8 cellular contexts compared by ENCODE assay signal in genomic region chr4:107862658-107863057, GRCh38. TPM values are rescaled to one million over a fixed set of nuclear protein-coding genes. Genes with fewer than 3 reads are reported as not detected.
A peak's percentile ranks its signal among the peaks of the same experiment; 100 is the strongest.
DNase-seq lines count a peak whose midpoint lies in the region; ATAC-seq and TF ChIP-seq lines count a peak whose summit lies in the region.

No MANE protein-coding gene starts in this region.

- H3K4me3 Mint-ChIP-seq in WTC11 (no peak overlapping the region), endodermal cell (no peak overlapping the region)

- H3K79me2 ChIP-seq in GM23248 (ENCODE audit: insufficient read depth): no peaks in the 10 kb centered on the region

- H3K27ac Mint-ChIP-seq in WTC11 (no peak overlapping the region), endodermal cell (no peak overlapping the region)

- H3K4me3 ChIP-seq in GM23248 (no peak overlapping the region), epithelial cell of esophagus (ENCODE audit: low read length) (no peak overlapping the region), endodermal cell (ENCODE audit: low read length) (no peak overlapping the region)

- H4K20me1 ChIP-seq in GM23248 (ENCODE audit: insufficient read depth): no peaks in the 10 kb centered on the region

- H3K27me3 ChIP-seq in GM23248 (replicated peaks; ENCODE audit: insufficient read depth) (no peaks in the 10 kb centered on the region), endodermal cell (ENCODE audit: control insufficient read depth, insufficient read depth, low read length, poor library complexity, severe bottlenecking) (no peaks in the 10 kb centered on the region)

- H3K4me1 ChIP-seq in GM23248 (ENCODE audit: insufficient read depth) (peaks cover 26% of the 10 kb centered on the region), endodermal cell (ENCODE audit: control insufficient read depth, insufficient read depth, low read length) (no peaks in the 10 kb centered on the region)

- H3K4me1 Mint-ChIP-seq in WTC11: peaks cover 29% of the 10 kb centered on the region
- H3K4me1 Mint-ChIP-seq in endodermal cell: no peaks in the 10 kb centered on the region

- POLR2A ChIA-PET in WTC11 (lab: Charles Lee): no interaction called here

- H2AFZ ChIP-seq in GM23248: no peak overlapping the region

- H3K9me3 Mint-ChIP-seq in WTC11 (no peaks in the 10 kb centered on the region), endodermal cell (no peaks in the 10 kb centered on the region)

- no peaks in the 10 kb centered on the region for H3K27me3 Mint-ChIP-seq in WTC11 (ENCODE audit: low read depth)
- H3K27me3 Mint-ChIP-seq in endodermal cell (ENCODE audit: insufficient read depth): no peaks in the 10 kb centered on the region

- H3K9me2 ChIP-seq in GM23248 (ENCODE audit: insufficient read depth): no peaks in the 10 kb centered on the region

- peaks cover 21% of the 10 kb centered on the region; the same call in 1 of the 2 replicates for H3F3A ChIP-seq in GM23248 (ENCODE audit: insufficient read depth)

- H3K36me3 Mint-ChIP-seq in WTC11 (no peaks in the 10 kb centered on the region), endodermal cell (ENCODE audit: low read depth) (no peaks in the 10 kb centered on the region)

- H3K4me2 ChIP-seq in GM23248 (ENCODE audit: unreplicated experiment): no peak overlapping the region

- 87 to 88% methylated on average over 5 of the region's 5 CpGs for WGBS in GM23248 (ENCODE audit: low coverage in 1 of 2, low lambda C conversion rate in 2 of 2, missing lambda C conversion rate in 2 of 2), 2 experiments
- 79 to 86% methylated on average over 4 to 5 of the region's 5 CpGs for WGBS in endodermal cell (ENCODE audit: insufficient coverage in 1 of 2, insufficient read length in 1 of 2), 2 experiments

- H3K36me3 ChIP-seq in GM23248 (ENCODE audit: low read depth) (0 out of 2 replicates have a peak, but pooled peaks cover 6% of the 10 kb centered on the region), endodermal cell (ENCODE audit: control insufficient read depth, insufficient read depth, low read length) (no peaks in the 10 kb centered on the region)

- TF ChIP-seq CTCF in epithelial cell of esophagus (IDR thresholded peaks at IDR 0.05; ENCODE audit: insufficient read depth, low read depth, low read length, missing control alignments) (no peak), WTC11 (IDR thresholded peaks at IDR 0.05) (no peak), endodermal cell (conservative IDR thresholded peaks at IDR 0.05) (no peak)

- H3K9ac ChIP-seq in GM23248: no peak overlapping the region
- H3K9ac ChIP-seq in endodermal cell (ENCODE audit: extremely low read depth, low read length, poor library complexity, severe bottlenecking): no peak overlapping the region

- DNase-seq in GM23248 (peak; percentile 55), NCI-H748 (lab: John Stamatoyannopoulos, UW; ENCODE audit: unreplicated experiment) (peak; percentile 78), epithelial cell of esophagus (ENCODE audit: low read depth) (peak; percentile 97), pulmonary artery endothelial cell (ENCODE audit: low read depth, low spot score) (peak; percentile 82), MV-4-11 (lab: John Stamatoyannopoulos, UW) (no peak), WTC11 (ENCODE audit: low spot score) (no peak), endodermal cell (no peak)

- ATAC-seq in GM19351 (IDR thresholded peaks at IDR 0.05; ENCODE audit: unreplicated experiment) (no peak), WTC11 (no peak)

- in situ Hi-C loops in GM23248 (cut with MboI): no loop called here

- CTCF ChIA-PET in WTC11 (lab: Charles Lee): no interaction called here

- H3K27ac ChIP-seq in GM23248 (no peak overlapping the region), endodermal cell (ENCODE audit: low read depth, low read length) (no peak overlapping the region)

- H3K9me3 ChIP-seq in GM23248 (ENCODE audit: low read depth) (no peaks in the 10 kb centered on the region), endodermal cell (ENCODE audit: control insufficient read depth, low read length) (no peaks in the 10 kb centered on the region)

TF ChIP-seq in WTC11, 78 proteins besides CTCF, POLR2A, EP300 and RAD21 (continues in another document):
- TF ChIP-seq NR1H2 (CRISPR knock-in tag; IDR thresholded peaks at IDR 0.05): no peak
- no peak for TF ChIP-seq ZBTB21 (CRISPR knock-in tag; IDR thresholded peaks at IDR 0.05; ENCODE audit: borderline replicate concordance)
- TF ChIP-seq ZNF532 (CRISPR knock-in tag; IDR thresholded peaks at IDR 0.05; ENCODE audit: borderline replicate concordance): no peak
- no peak for TF ChIP-seq E2F4 (CRISPR knock-in tag; IDR thresholded peaks at IDR 0.05; ENCODE audit: borderline replicate concordance, low read depth)
- no peak for TF ChIP-seq IRF2 (CRISPR knock-in tag; IDR thresholded peaks at IDR 0.05; ENCODE audit: borderline replicate concordance, low read depth)
- no peak for TF ChIP-seq ZNF423 (CRISPR knock-in tag; IDR thresholded peaks at IDR 0.05)
- TF ChIP-seq ZNF425 (CRISPR knock-in tag; conservative IDR thresholded peaks at IDR 0.05): no peak

RNA-seq across cellular contexts. Expression of gene SGMS2, which starts 37.9 kb away (rescaled TPM):
- 116 and 165 TPM in 2 replicates for total RNA-seq in GM23248 (2014; rRNA removed; shearing (Covaris generic))
- 35.3 and 39.1 TPM in 2 replicates for polyA plus RNA-seq in GM23248 (2016; fragmentation: Nextera tagmentation; extraction: Ambion mirVana)
- 78.6 and 121 TPM in 2 replicates for total RNA-seq in pulmonary artery endothelial cell
- total RNA-seq in WTC11 (2021): 0.16 to 1.3 TPM (median 0.72 TPM) in 3 replicates
- total RNA-seq in endodermal cell: under 1 TPM; 0.11 to 0.62 TPM
- 1.2 TPM for polyA plus RNA-seq in endodermal cell (2013, experiment 1 of 2)
- 1.0 TPM for polyA plus RNA-seq in endodermal cell (2013, experiment 2 of 2)

Comparison
In these comparisons a context has a peak if more than half of its experiments do, and no peak if none do; other contexts are left out.
1. DNase-seq: peak in GM23248 (single experiment), NCI-H748 (single experiment), epithelial cell of esophagus (single experiment) and pulmonary artery endothelial cell (single experiment); none in MV-4-11 (single experiment), WTC11 (single experiment) and endodermal cell (single experiment).
2. RNA of gene SGMS2, which starts 37.9 kb away (total RNA-seq): 116 to 165 TPM in GM23248 and 78.6 to 121 TPM in pulmonary artery endothelial cell; 0.16 to 1.3 TPM in WTC11 and 0.11 to 0.62 TPM in endodermal cell; every median in the first group is over 10 times any median in the second.